In genomic region chr15:49620174-49620573, GRCh38 we compare ENCODE assay signal across 8 cellular contexts. TPM values are rescaled to one million over a fixed set of nuclear protein-coding genes. Genes with fewer than 3 reads are reported as not detected.
DNase-seq lines count a peak whose midpoint lies in the region; ATAC-seq and TF ChIP-seq lines count a peak whose summit lies in the region.

No MANE protein-coding gene starts in this region.

- H3K9me3 Mint-ChIP-seq in activated CD4-positive, alpha-beta T cell treated with anti-CD3 and anti-CD28 coated beads, Interleukin-2, amount 10 ng/mL, durations not matched to agents 7 days and 5 days, result peaks cover 19% of the 10 kb centered on the region

- H3K18ac ChIP-seq in mesendoderm (ENCODE audit: low read length), result no peak overlapping the region

- H3K27ac ChIP-seq in OCI-LY1 (ENCODE audit: low read depth, low read length, poor library complexity, severe bottlenecking) (peak overlapping the region; percentile 8), mesendoderm (ENCODE audit: low read depth, low read length) (no peak overlapping the region), aorta (ENCODE audit: low read depth in 1 of 2, low read length in 2 of 2) (peak overlapping the region in 1 of 2 donors; percentile 43)

- POLR2A ChIA-PET in activated CD4-positive, alpha-beta T cell treated with anti-CD3 and anti-CD28 coated beads, Interleukin-2, amount 10 ng/mL, durations not matched to agents 7 days and 5 days (lab: Charles Lee), result no interaction called here

- H3K4me2 ChIP-seq in OCI-LY1 (ENCODE audit: low read length) (peak overlapping the region; percentile 88), mesendoderm (ENCODE audit: low read length) (peak overlapping the region; percentile 47)

- 0 out of 2 replicates have a peak, but pooled peaks cover 3% of the 10 kb centered on the region for H3K9me3 ChIP-seq in OCI-LY1 (ENCODE audit: low read length)
- no peaks in the 10 kb centered on the region for H3K9me3 ChIP-seq in aorta (ENCODE audit: control insufficient read depth, low read length)

- H3K9me2 ChIP-seq in OCI-LY1 (ENCODE audit: low read depth, low read length), result no peaks in the 10 kb centered on the region

- H3K4ac ChIP-seq in mesendoderm (ENCODE audit: low read depth, low read length), result no peak overlapping the region

- H3K4me1 Mint-ChIP-seq in activated CD4-positive, alpha-beta T cell treated with anti-CD3 and anti-CD28 coated beads, Interleukin-2, amount 10 ng/mL, durations not matched to agents 7 days and 5 days, result peaks cover 41% of the 10 kb centered on the region

- H2BK5ac ChIP-seq in mesendoderm (ENCODE audit: low read length), result no peak overlapping the region

- H3F3A ChIP-seq in OCI-LY1 (ENCODE audit: insufficient read depth, low read length), result no peaks in the 10 kb centered on the region

- H3K23ac ChIP-seq in mesendoderm (ENCODE audit: low read length), result no peak overlapping the region

- no peak overlapping the region for H4K5ac ChIP-seq in mesendoderm (ENCODE audit: low read length)

- H3K79me2 ChIP-seq in OCI-LY1 (ENCODE audit: insufficient read depth, low read length) (peaks cover 15% of the 10 kb centered on the region), mesendoderm (ENCODE audit: control insufficient read depth, insufficient read depth, low read length) (peaks cover 14% of the 10 kb centered on the region)

- H3K4me1 ChIP-seq in OCI-LY1 (ENCODE audit: insufficient read depth, low read length, severe bottlenecking), result peaks cover 24% of the 10 kb centered on the region
- H3K4me1 ChIP-seq in mesendoderm (ENCODE audit: control insufficient read depth, low read depth, low read length), result no peaks in the 10 kb centered on the region
- peaks cover 0 to 4% of the 10 kb centered on the region in 2 donors for H3K4me1 ChIP-seq in aorta (ENCODE audit: control insufficient read depth in 1 of 2, insufficient read depth in 2 of 2, low read length in 2 of 2)

- H2AFZ ChIP-seq in OCI-LY1 (ENCODE audit: low read length), result peak overlapping the region; percentile 99

- H4K8ac ChIP-seq in mesendoderm (ENCODE audit: low read depth, low read length), result no peak overlapping the region

- DNase-seq in activated CD4-positive, alpha-beta T cell treated with anti-CD3 and anti-CD28 coated beads, Interleukin-2, amount 10 ng/mL, durations not matched to agents 7 days and 5 days, result no peak
- no peak for DNase-seq in activated CD4-positive, alpha-beta T cell treated with anti-CD3 and anti-CD28 coated beads, Interleukin-2, amount 50 U/mL, for 4 hours
- DNase-seq in dermis blood vessel endothelial cell (peak; percentile 56), mesendoderm (no peak), aorta (no peak), GM20000 (ENCODE audit: low spot score) (no peak), hypothalamus (lab: John Stamatoyannopoulos, UW) (no peak)

- H3K4me3 ChIP-seq in OCI-LY1 (ENCODE audit: low read depth, low read length, poor library complexity, severe bottlenecking) (peak overlapping the region; percentile 86), mesendoderm (ENCODE audit: low read length) (peak overlapping the region; percentile 69), aorta (ENCODE audit: low read length in 2 of 2) (peak overlapping the region; percentile 76 to 91)

- no peak overlapping the region for H2BK15ac ChIP-seq in mesendoderm (replicated peaks; ENCODE audit: low read depth)

- CTCF ChIA-PET in activated CD4-positive, alpha-beta T cell treated with anti-CD3 and anti-CD28 coated beads, Interleukin-2, amount 10 ng/mL, durations not matched to agents 7 days and 5 days (lab: Charles Lee), result no interaction called here

- H3K9ac ChIP-seq in OCI-LY1 (ENCODE audit: low read length) (peak overlapping the region; percentile 85), mesendoderm (ENCODE audit: low read length) (peak overlapping the region; percentile 79)

- no peaks in the 10 kb centered on the region for H4K20me1 ChIP-seq in OCI-LY1 (ENCODE audit: insufficient read depth, low read length)

- WGBS in mesendoderm (ENCODE audit: extremely low coverage, insufficient coverage, low lambda C conversion rate), result no CpG with 5 or more reads among the region's 5 CpGs
- WGBS in aorta, 2 donors, result 1 to 2% methylated on average over 5 of the region's 5 CpGs

- H3K36me3 Mint-ChIP-seq in activated CD4-positive, alpha-beta T cell treated with anti-CD3 and anti-CD28 coated beads, Interleukin-2, amount 10 ng/mL, durations not matched to agents 7 days and 5 days (ENCODE audit: low read depth), result peaks cover 11% of the 10 kb centered on the region

- H3K36me3 ChIP-seq in OCI-LY1 (ENCODE audit: insufficient read depth, low read length) (peaks cover 8% of the 10 kb centered on the region), mesendoderm (ENCODE audit: control insufficient read depth, insufficient read depth, low read length) (no peaks in the 10 kb centered on the region), aorta (ENCODE audit: control insufficient read depth in 1 of 2, insufficient read depth in 2 of 2, low read length in 1 of 2) (no peaks in the 10 kb centered on the region)

- no peak overlapping the region for H2BK120ac ChIP-seq in mesendoderm (ENCODE audit: low read depth, low read length)

- H3K79me1 ChIP-seq in mesendoderm (ENCODE audit: low read length), result peaks cover 8% of the 10 kb centered on the region

- peak overlapping the region; percentile 92 for H3K27ac Mint-ChIP-seq in activated CD4-positive, alpha-beta T cell treated with anti-CD3 and anti-CD28 coated beads, Interleukin-2, amount 10 ng/mL, durations not matched to agents 7 days and 5 days

- peak overlapping the region; percentile 87 for H3K4me3 Mint-ChIP-seq in activated CD4-positive, alpha-beta T cell treated with anti-CD3 and anti-CD28 coated beads, Interleukin-2, amount 10 ng/mL, durations not matched to agents 7 days and 5 days

- H2AK5ac ChIP-seq in mesendoderm (ENCODE audit: low read length), result no peak overlapping the region

- no peaks in the 10 kb centered on the region for H3K27me3 Mint-ChIP-seq in activated CD4-positive, alpha-beta T cell treated with anti-CD3 and anti-CD28 coated beads, Interleukin-2, amount 10 ng/mL, durations not matched to agents 7 days and 5 days

- H3K56ac ChIP-seq in mesendoderm (ENCODE audit: low read length), result peak overlapping the region; percentile 45

- intact Hi-C loops in aorta (cut with DNase I), result loop anchor here (2.0 to 10.0 kb wide), 4 partner anchors 283 to 465 kb away; partner anchors contain the start of gene COPS2 (in 1 of the 2)

- peak; percentile 64 for ATAC-seq in aorta (ENCODE audit: low FRiP score)

- no peaks in the 10 kb centered on the region for H3K27me3 ChIP-seq in OCI-LY1 (ENCODE audit: insufficient read depth, low read length)
- no peaks in the 10 kb centered on the region for H3K27me3 ChIP-seq in mesendoderm (ENCODE audit: insufficient read depth, low read length, poor library complexity)
- no peaks in the 10 kb centered on the region for H3K27me3 ChIP-seq in aorta (ENCODE audit: control insufficient read depth in 1 of 2, insufficient read depth in 2 of 2, low read length in 1 of 2)

- TF ChIP-seq CTCF in OCI-LY1 (IDR thresholded peaks at IDR 0.05; ENCODE audit: low read length), result no peak
- TF ChIP-seq CTCF in GM20000 (IDR thresholded peaks at IDR 0.05; ENCODE audit: extremely low read depth, missing control alignments), result no peak

RNA-seq across cellular contexts. Expression of gene FAM227B, which starts 0.4 kb away (rescaled TPM):
- 1 to 10 TPM; 3.0 to 3.5 TPM for total RNA-seq in activated CD4-positive, alpha-beta T cell treated with anti-CD3 and anti-CD28 coated beads, Interleukin-2, amount 10 ng/mL, durations not matched to agents 7 days and 5 days
- total RNA-seq in dermis blood vessel endothelial cell (1.4 and 2.4 TPM in 2 replicates), aorta (1 to 10 TPM; 4.2 to 4.8 TPM)
- polyA plus RNA-seq in mesendoderm (2013, experiment 1 of 2), result 3.1 TPM
- polyA plus RNA-seq in mesendoderm (2013, experiment 2 of 2), result 3.1 TPM
- polyA plus RNA-seq in aorta, result 1 to 10 TPM; 5.2 to 6.4 TPM

RNA-seq across cellular contexts. Expression of gene DTWD1, which starts 0.7 kb away (rescaled TPM):
- 10 to 100 TPM; 13.7 to 16.7 TPM for total RNA-seq in activated CD4-positive, alpha-beta T cell treated with anti-CD3 and anti-CD28 coated beads, Interleukin-2, amount 10 ng/mL, durations not matched to agents 7 days and 5 days
- total RNA-seq in dermis blood vessel endothelial cell (12.3 and 16.6 TPM in 2 replicates), aorta (10 to 100 TPM; 30.0 to 54.4 TPM)
- 22.2 TPM for polyA plus RNA-seq in mesendoderm (2013, experiment 1 of 2)
- polyA plus RNA-seq in mesendoderm (2013, experiment 2 of 2), result 21.0 TPM
- 10 to 100 TPM; 19.5 to 36.3 TPM for polyA plus RNA-seq in aorta
